ENCODE assay signal across 12 cellular contexts in genomic region chr18:79245517-79246001, GRCh38.
DNase-seq lines count a peak whose midpoint lies in the region; ATAC-seq and TF ChIP-seq lines count a peak whose summit lies in the region.
"Had no signal": no experiment of that assay in that cellular context is flagged by ENCODE, and none has a peak within 500 bp of the region (broad histone marks: within the 10 kb centered on the region; RNA-seq: fewer than 3 reads in every experiment).

No MANE protein-coding gene starts in this region.

- no peak for TF ChIP-seq CTCF in RWPE2 (IDR thresholded peaks at IDR 0.05; ENCODE audit: poor library complexity, severe bottlenecking)

- intact Hi-C loops in CD4-positive, alpha-beta memory T cell (cut with micrococcal nuclease), result loop anchor here (2.0 to 5.0 kb wide), 3 partner anchors 177 to 1343 kb away; partner anchors contain the start of gene ATP9B

- no peaks in the 10 kb centered on the region for H3K27me3 Mint-ChIP-seq in CD4-positive, alpha-beta memory T cell
- no peaks in the 10 kb centered on the region for H3K27me3 Mint-ChIP-seq in effector memory CD8-positive, alpha-beta T cell

- no peak overlapping the region for H3K4me3 ChIP-seq in CD4-positive, alpha-beta memory T cell (ENCODE audit: low read length in 2 of 2)
- no peak overlapping the region for H3K4me3 ChIP-seq in RWPE2 (ENCODE audit: severe bottlenecking)

- peaks cover 0 to 2% of the 10 kb centered on the region in 2 donors for H3K36me3 Mint-ChIP-seq in CD4-positive, alpha-beta memory T cell
- no peaks in the 10 kb centered on the region for H3K36me3 Mint-ChIP-seq in effector memory CD8-positive, alpha-beta T cell (ENCODE audit: insufficient read depth)

- H3K27me3 ChIP-seq in CD4-positive, alpha-beta memory T cell (ENCODE audit: insufficient read depth, low read length), result no peaks in the 10 kb centered on the region
- no peaks in the 10 kb centered on the region for H3K27me3 ChIP-seq in RWPE2 (ENCODE audit: insufficient read depth, poor library complexity, severe bottlenecking)

- peak overlapping the region in 4 of 8 donors; percentile 4 to 25 (median 20) for H3K4me3 Mint-ChIP-seq in CD4-positive, alpha-beta memory T cell
- H3K4me3 Mint-ChIP-seq in effector memory CD8-positive, alpha-beta T cell, result no peak overlapping the region

- peak; percentile 60 to 88 (median 71) for DNase-seq in CD4-positive, alpha-beta memory T cell
- DNase-seq in H4 (ENCODE audit: low spot score) (peak; percentile 87), RWPE2 (ENCODE audit: low spot score) (peak; percentile 77), ACHN (no peak), NCI-H510A treated with DMSO at 0.1 percent for 48 hours (lab: John Stamatoyannopoulos, UW) (no peak), NCI-H774 (lab: John Stamatoyannopoulos, UW) (no peak), mucosa of gallbladder (ENCODE audit: low spot score) (no peak)
- DNase-seq in effector memory CD8-positive, alpha-beta T cell, result peak; percentile 21 to 35 (median 30)
- DNase-seq: NCI-H446; stimulated activated CD4-positive, alpha-beta T cell treated with anti-CD3 and anti-CD28 coated beads, Interleukin-12 subunit alpha, Interleukin-12 subunit beta, amount 100 ng/mL, for 4 hours; SW 1271 had no signal

- peak overlapping the region; percentile 12 for H3K27ac ChIP-seq in CD4-positive, alpha-beta memory T cell (ENCODE audit: low read depth, low read length)
- H3K27ac ChIP-seq in RWPE2 (ENCODE audit: poor library complexity, severe bottlenecking), result no peak overlapping the region

- POLR2A ChIA-PET in CD4-positive, alpha-beta memory T cell (lab: Charles Lee; ENCODE audit: partially characterized antibody), result no interaction called here

- in situ Hi-C loops in ACHN (cut with HindIII; ENCODE audit: low pct_ligation_motif_present, low pct_unique_long_range_greater_than_20kb, low sequenced_read_pairs), result no loop called here

- no peaks in the 10 kb centered on the region for H3K9me3 Mint-ChIP-seq in CD4-positive, alpha-beta memory T cell
- H3K9me3 Mint-ChIP-seq in effector memory CD8-positive, alpha-beta T cell, result no peaks in the 10 kb centered on the region
- H3K9me3 Mint-ChIP-seq: activated T-cell treated with anti-CD3 and anti-CD28 coated beads, Interleukin-2, amount 50 U/mL, for 72 hours had no signal

- CTCF ChIA-PET in CD4-positive, alpha-beta memory T cell (lab: Charles Lee; ENCODE audit: partially characterized antibody), result interaction anchor here (0.9 kb wide), 2 partner anchors 24 to 261 kb away, joined by 3 read pairs; no protein-coding TSS in a partner anchor

- peaks cover 8 to 13% (median 10%) of the 10 kb centered on the region in 4 donors for H3K4me1 Mint-ChIP-seq in CD4-positive, alpha-beta memory T cell
- H3K4me1 Mint-ChIP-seq in effector memory CD8-positive, alpha-beta T cell (ENCODE audit: low read depth in 2 of 2), result peaks cover 4 to 6% of the 10 kb centered on the region in 2 donors

- H3K27ac Mint-ChIP-seq in CD4-positive, alpha-beta memory T cell, result peak overlapping the region; percentile 59 to 91 (median 79)
- H3K27ac Mint-ChIP-seq in effector memory CD8-positive, alpha-beta T cell, result peak overlapping the region in 1 of 2 donors; percentile 13
- H3K27ac Mint-ChIP-seq: activated T-cell treated with anti-CD3 and anti-CD28 coated beads, Interleukin-2, amount 50 U/mL, for 72 hours had no signal

- peak; percentile 20; the same call in 2 of the 3 replicates for ATAC-seq in RWPE2 (ENCODE audit: low read depth)
- peak; percentile 5 for ATAC-seq in effector memory CD8-positive, alpha-beta T cell (replicated peaks)

- no peaks in the 10 kb centered on the region for H3K9me3 ChIP-seq in CD4-positive, alpha-beta memory T cell (ENCODE audit: control insufficient read depth in 1 of 2, low read length in 2 of 2)
- H3K9me3 ChIP-seq in RWPE2 (ENCODE audit: severe bottlenecking), result no peaks in the 10 kb centered on the region

- peaks cover 7% of the 10 kb centered on the region for H3K4me1 ChIP-seq in CD4-positive, alpha-beta memory T cell (ENCODE audit: insufficient read depth, low read length)
- no peaks in the 10 kb centered on the region for H3K4me1 ChIP-seq in RWPE2 (ENCODE audit: insufficient read depth, poor library complexity, severe bottlenecking)

- H3K36me3 ChIP-seq in CD4-positive, alpha-beta memory T cell (ENCODE audit: insufficient read depth, low read length), result no peaks in the 10 kb centered on the region
- no peaks in the 10 kb centered on the region for H3K36me3 ChIP-seq in RWPE2 (ENCODE audit: low read depth)

Comparison
In these comparisons a context has a peak if more than half of its experiments do, and no peak if none do; other contexts are left out.
1. DNase-seq: peak in CD4-positive, alpha-beta memory T cell (5 of 5), H4 (single experiment), RWPE2 (single experiment) and effector memory CD8-positive, alpha-beta T cell (3 of 3); none in ACHN (single experiment), NCI-H510A treated with DMSO at 0.1 percent for 48 hours (single experiment), NCI-H774 (single experiment) and mucosa of gallbladder (single experiment).